ENCODE assay signal across 1 cellular context in genomic region chr3:58565621-58566397, GRCh38.
TF ChIP-seq lines count a peak whose summit lies in the region.

No MANE protein-coding gene starts in this region.

TF ChIP-seq in HEK293T, 16 proteins besides CTCF, POLR2A, EP300 and RAD21:
- no peak for TF ChIP-seq PKNOX1 (IDR thresholded peaks at IDR 0.05)
